ENCODE assay signal across 13 cellular contexts in genomic region chr12:80708535-80709328, GRCh38. TPM values are rescaled to one million over a fixed set of nuclear protein-coding genes. Genes with fewer than 3 reads are reported as not detected.
DNase-seq lines count a peak whose midpoint lies in the region; ATAC-seq and TF ChIP-seq lines count a peak whose summit lies in the region.
"Had no signal": no experiment of that assay in that cellular context is flagged by ENCODE, and none has a peak within 500 bp of the region (broad histone marks: within the 10 kb centered on the region; RNA-seq: fewer than 3 reads in every experiment).

No MANE protein-coding gene starts in this region.

- intact Hi-C loops in right cardiac atrium (cut with DNase I): no loop called here

- peaks cover 4% of the 10 kb centered on the region for H3K4me1 ChIP-seq in right cardiac atrium (ENCODE audit: control insufficient read depth, insufficient read depth, low read length)
- H3K4me1 ChIP-seq: adrenal gland had no signal

- H3K9me3 Mint-ChIP-seq in osteocyte (ENCODE audit: unreplicated experiment): no peaks in the 10 kb centered on the region

- H3K4me3 ChIP-seq in GM12875 (ENCODE audit: low read depth, low read length) (peak overlapping the region; percentile 12), right cardiac atrium (ENCODE audit: low read length) (peak overlapping the region; percentile 47)
- H3K4me3 ChIP-seq: adrenal gland had no signal

- H3K27ac ChIP-seq in right cardiac atrium (ENCODE audit: low read length): no peak overlapping the region
- H3K27ac ChIP-seq: adrenal gland, esophagus squamous epithelium had no signal

- H3K4me3 Mint-ChIP-seq in osteocyte (ENCODE audit: unreplicated experiment): peak overlapping the region; percentile 71

- H3K36me3 Mint-ChIP-seq in osteocyte (ENCODE audit: unreplicated experiment): no peaks in the 10 kb centered on the region
- H3K36me3 Mint-ChIP-seq: CD4-positive, alpha-beta memory T cell had no signal

- TF ChIP-seq CTCF in GM12875 (IDR thresholded peaks at IDR 0.05; ENCODE audit: borderline replicate concordance, insufficient read depth, low read depth, low read length) (no peak), osteocyte (IDR thresholded peaks at IDR 0.05) (no peak)

- ATAC-seq in right cardiac atrium: no peak
- ATAC-seq in HG02870 (IDR thresholded peaks at IDR 0.05; ENCODE audit: unreplicated experiment): no peak
- ATAC-seq: stimulated activated naive CD8-positive, alpha-beta T cell treated with anti-CD3 and anti-CD28 coated beads, Interleukin-15, Interleukin-2, amounts not matched to agents 100 U/mL and 50 U/mL, for 24 hours had no signal

- peaks cover 8% of the 10 kb centered on the region for H3K4me1 Mint-ChIP-seq in osteocyte (ENCODE audit: unreplicated experiment)

- H3K27me3 Mint-ChIP-seq in osteocyte (ENCODE audit: unreplicated experiment): peaks cover 6% of the 10 kb centered on the region

- H3K27me3 ChIP-seq in right cardiac atrium (ENCODE audit: control insufficient read depth, insufficient read depth): peaks cover 3% of the 10 kb centered on the region

- H3K9me3 ChIP-seq in right cardiac atrium (ENCODE audit: control insufficient read depth, low read length): no peaks in the 10 kb centered on the region
- H3K9me3 ChIP-seq: adrenal gland, esophagus squamous epithelium had no signal

- no peak overlapping the region for H3K27ac Mint-ChIP-seq in osteocyte (ENCODE audit: unreplicated experiment)
- H3K27ac Mint-ChIP-seq: CD4-positive, alpha-beta memory T cell had no signal

- DNase-seq in amniotic epithelial cell (ENCODE audit: low read depth) (peak; percentile 12), right cardiac atrium (no peak), osteocyte (ENCODE audit: extremely low spot score, unreplicated experiment) (no peak), HCEC 1CT (no peak)
- DNase-seq in activated effector memory CD4-positive, alpha-beta T cell treated with anti-CD3 and anti-CD28 coated beads, Interleukin-2, amount 50 U/mL, for 16 hours: no peak
- no peak for DNase-seq in stimulated activated CD4-positive, alpha-beta T cell treated with anti-CD3 and anti-CD28 coated beads, Interleukin-4, amount 100 ng/mL, for 1 hour
- DNase-seq: adrenal gland; CD4-positive, alpha-beta memory T cell; esophagus squamous epithelium; NCI-H2029 treated with DMSO at 0.1 percent for 48 hours; stimulated activated naive CD8-positive, alpha-beta T cell treated with anti-CD3 and anti-CD28 coated beads, Interleukin-15, Interleukin-2, amounts not matched to agents 100 U/mL and 50 U/mL, for 24 hours had no signal

- WGBS in right cardiac atrium: 21% methylated on average over 43 of the region's 43 CpGs

RNA-seq across cellular contexts. Expression of gene MYF6, which starts 1.3 kb away (rescaled TPM):
- total RNA-seq in right cardiac atrium (not detected), osteocyte (not detected in 2 replicates)
- polyA plus RNA-seq in right cardiac atrium: 0.11 TPM
- total RNA-seq: CD4-positive, alpha-beta memory T cell had no signal
- polyA plus RNA-seq: CD4-positive, alpha-beta memory T cell had no signal

RNA-seq across cellular contexts. Expression of gene MYF5, which starts 8.0 kb away (rescaled TPM):
- not detected for total RNA-seq in right cardiac atrium
- polyA plus RNA-seq in right cardiac atrium: not detected
- not detected in 2 replicates for total RNA-seq in osteocyte
- total RNA-seq: adrenal gland; CD4-positive, alpha-beta memory T cell; esophagus squamous epithelium had no signal
- polyA plus RNA-seq: adrenal gland; CD4-positive, alpha-beta memory T cell had no signal
